1 cellular context compared by ENCODE assay signal in the genomic region with DNA sequence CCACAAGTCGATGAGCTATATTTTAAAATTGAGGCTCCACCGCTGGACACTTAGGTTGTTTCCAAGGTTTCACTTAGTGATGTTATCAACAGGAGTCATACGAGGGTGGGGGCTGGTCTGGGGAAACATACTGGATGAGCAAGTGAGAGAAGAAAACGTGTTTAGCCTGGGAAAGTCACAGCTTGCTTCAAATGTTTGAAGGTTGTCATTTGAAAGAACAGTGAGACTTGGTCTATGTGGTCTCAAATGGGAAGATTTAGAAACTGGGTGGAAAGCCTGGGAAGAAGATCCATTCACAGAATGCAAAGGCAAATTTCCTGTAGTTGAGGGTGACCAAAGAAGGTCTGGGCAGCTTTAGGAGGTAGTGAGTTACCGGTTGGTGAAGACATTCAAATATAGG.
A peak's percentile ranks its signal among the peaks of the same experiment; 100 is the strongest.
TF ChIP-seq lines count a peak whose summit lies in the region.

No MANE protein-coding gene starts in this region.

TF ChIP-seq in K562, 482 proteins besides CTCF, POLR2A, EP300 and RAD21 (continued from another document):
- no peak for TF ChIP-seq E2F5 (CRISPR knock-in tag; IDR thresholded peaks at IDR 0.05)
- TF ChIP-seq HNRNPLL (IDR thresholded peaks at IDR 0.05; ENCODE audit: low read depth, low read length, poor library complexity, severe bottlenecking) = no peak
- TF ChIP-seq DIDO1 (tag; IDR thresholded peaks at IDR 0.05; ENCODE audit: low read depth) = no peak
- no peak for TF ChIP-seq PYGO2 (tag; IDR thresholded peaks at IDR 0.05)
- no peak for TF ChIP-seq CBX8 (IDR thresholded peaks at IDR 0.05; ENCODE audit: borderline replicate concordance, extremely low read depth, low read depth, low read length, poor library complexity, severe bottlenecking)
- TF ChIP-seq NEUROD1 (IDR thresholded peaks at IDR 0.05; ENCODE audit: borderline replicate concordance, low read depth, low read length, partially characterized antibody) = no peak
- no peak for TF ChIP-seq ZNF696 (CRISPR knock-in tag; conservative IDR thresholded peaks at IDR 0.05)
- TF ChIP-seq MCM7 (IDR thresholded peaks at IDR 0.05) = no peak
- TF ChIP-seq TGIF2 (CRISPR knock-in tag; IDR thresholded peaks at IDR 0.05) = no peak
- TF ChIP-seq PPARD (CRISPR knock-in tag; IDR thresholded peaks at IDR 0.05) = no peak
- no peak for TF ChIP-seq NFE2 (IDR thresholded peaks at IDR 0.05; ENCODE audit: low read depth)
- TF ChIP-seq ETV6 (IDR thresholded peaks at IDR 0.05; ENCODE audit: borderline replicate concordance in 1 of 2, low read depth in 2 of 2, low read length in 1 of 2) = no peak
- no peak for TF ChIP-seq ETV6 (CRISPR knock-in tag; IDR thresholded peaks at IDR 0.05; ENCODE audit: borderline replicate concordance)
- TF ChIP-seq POLR3G (IDR thresholded peaks at IDR 0.05; ENCODE audit: extremely low read depth, insufficient read length, insufficient replicate concordance) = no peak
- TF ChIP-seq ZNF274 (IDR thresholded peaks at IDR 0.05; ENCODE audit: borderline replicate concordance, low read depth, low read length) = no peak
- TF ChIP-seq SAFB (IDR thresholded peaks at IDR 0.05; ENCODE audit: borderline replicate concordance, low read depth, low read length) = no peak
- peak; percentile 41; the same call in 1 of the 2 replicates for TF ChIP-seq NFRKB (IDR thresholded peaks at IDR 0.05; ENCODE audit: low read depth)
- no peak for TF ChIP-seq CSDE1 (IDR thresholded peaks at IDR 0.05)
- TF ChIP-seq ZZZ3 (IDR thresholded peaks at IDR 0.05) = no peak
- TF ChIP-seq, protein P1, sequence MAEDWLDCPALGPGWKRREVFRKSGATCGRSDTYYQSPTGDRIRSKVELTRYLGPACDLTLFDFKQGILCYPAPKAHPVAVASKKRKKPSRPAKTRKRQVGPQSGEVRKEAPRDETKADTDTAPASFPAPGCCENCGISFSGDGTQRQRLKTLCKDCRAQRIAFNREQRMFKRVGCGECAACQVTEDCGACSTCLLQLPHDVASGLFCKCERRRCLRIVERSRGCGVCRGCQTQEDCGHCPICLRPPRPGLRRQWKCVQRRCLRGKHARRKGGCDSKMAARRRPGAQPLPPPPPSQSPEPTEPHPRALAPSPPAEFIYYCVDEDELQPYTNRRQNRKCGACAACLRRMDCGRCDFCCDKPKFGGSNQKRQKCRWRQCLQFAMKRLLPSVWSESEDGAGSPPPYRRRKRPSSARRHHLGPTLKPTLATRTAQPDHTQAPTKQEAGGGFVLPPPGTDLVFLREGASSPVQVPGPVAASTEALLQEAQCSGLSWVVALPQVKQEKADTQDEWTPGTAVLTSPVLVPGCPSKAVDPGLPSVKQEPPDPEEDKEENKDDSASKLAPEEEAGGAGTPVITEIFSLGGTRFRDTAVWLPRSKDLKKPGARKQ (CRISPR knock-in tag; IDR thresholded peaks at IDR 0.05) = no peak
- TF ChIP-seq MLLT1 (IDR thresholded peaks at IDR 0.05) = no peak
- TF ChIP-seq ZNF551 (CRISPR knock-in tag; IDR thresholded peaks at IDR 0.05) = no peak
- no peak for TF ChIP-seq C11orf30 (IDR thresholded peaks at IDR 0.05; ENCODE audit: low read depth)
- no peak for TF ChIP-seq SMAD2 (IDR thresholded peaks at IDR 0.05; ENCODE audit: low read depth, low read length)
- 0 out of 2 replicates have a peak, but pooled peaks have one; percentile 15 for TF ChIP-seq NCOA1 (IDR thresholded peaks at IDR 0.05; ENCODE audit: low read depth)
- no peak for TF ChIP-seq NONO (IDR thresholded peaks at IDR 0.05; ENCODE audit: low read depth in 2 of 2, low read length in 1 of 2)
- TF ChIP-seq, protein P2, sequence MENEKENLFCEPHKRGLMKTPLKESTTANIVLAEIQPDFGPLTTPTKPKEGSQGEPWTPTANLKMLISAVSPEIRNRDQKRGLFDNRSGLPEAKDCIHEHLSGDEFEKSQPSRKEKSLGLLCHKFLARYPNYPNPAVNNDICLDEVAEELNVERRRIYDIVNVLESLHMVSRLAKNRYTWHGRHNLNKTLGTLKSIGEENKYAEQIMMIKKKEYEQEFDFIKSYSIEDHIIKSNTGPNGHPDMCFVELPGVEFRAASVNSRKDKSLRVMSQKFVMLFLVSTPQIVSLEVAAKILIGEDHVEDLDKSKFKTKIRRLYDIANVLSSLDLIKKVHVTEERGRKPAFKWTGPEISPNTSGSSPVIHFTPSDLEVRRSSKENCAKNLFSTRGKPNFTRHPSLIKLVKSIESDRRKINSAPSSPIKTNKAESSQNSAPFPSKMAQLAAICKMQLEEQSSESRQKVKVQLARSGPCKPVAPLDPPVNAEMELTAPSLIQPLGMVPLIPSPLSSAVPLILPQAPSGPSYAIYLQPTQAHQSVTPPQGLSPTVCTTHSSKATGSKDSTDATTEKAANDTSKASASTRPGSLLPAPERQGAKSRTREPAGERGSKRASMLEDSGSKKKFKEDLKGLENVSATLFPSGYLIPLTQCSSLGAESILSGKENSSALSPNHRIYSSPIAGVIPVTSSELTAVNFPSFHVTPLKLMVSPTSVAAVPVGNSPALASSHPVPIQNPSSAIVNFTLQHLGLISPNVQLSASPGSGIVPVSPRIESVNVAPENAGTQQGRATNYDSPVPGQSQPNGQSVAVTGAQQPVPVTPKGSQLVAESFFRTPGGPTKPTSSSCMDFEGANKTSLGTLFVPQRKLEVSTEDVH (IDR thresholded peaks at IDR 0.05; ENCODE audit: low read depth, partially characterized antibody) = no peak
- TF ChIP-seq MECOM (CRISPR knock-in tag; IDR thresholded peaks at IDR 0.05) = no peak
- no peak for TF ChIP-seq RERE (CRISPR knock-in tag; IDR thresholded peaks at IDR 0.05; ENCODE audit: borderline replicate concordance)
- no peak for TF ChIP-seq REST (CRISPR knock-in tag; IDR thresholded peaks at IDR 0.05; ENCODE audit: low read depth)
